ENCODE assay signal across 19 cellular contexts in the genomic region with DNA sequence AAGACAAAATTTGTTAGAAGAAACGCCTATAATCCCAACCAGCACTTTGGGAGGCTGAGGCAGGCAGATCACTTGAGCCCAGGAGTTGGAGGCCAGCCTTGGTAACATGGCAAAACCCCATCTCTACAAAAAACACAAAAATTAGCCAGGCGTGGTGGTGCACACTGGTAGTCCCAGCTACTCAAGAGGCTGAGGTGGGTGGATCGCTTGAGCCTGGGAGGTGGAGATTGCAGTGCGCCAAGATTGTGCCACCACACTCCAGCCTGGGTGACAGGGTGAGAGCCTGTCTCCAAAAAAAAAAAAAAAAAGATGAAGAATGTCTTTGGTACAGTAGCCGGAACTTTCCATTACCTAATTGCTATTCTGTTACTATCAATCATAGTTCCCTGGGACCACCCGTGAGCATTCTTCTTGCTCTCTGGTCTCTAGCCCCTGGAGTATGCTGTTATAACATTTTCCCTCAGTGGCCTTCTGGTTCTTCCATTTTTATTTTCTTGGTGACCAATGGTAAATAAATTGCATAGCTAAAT. TPM values are rescaled to one million over a fixed set of nuclear protein-coding genes. Genes with fewer than 3 reads are reported as not detected.
DNase-seq lines count a peak whose midpoint lies in the region; ATAC-seq and TF ChIP-seq lines count a peak whose summit lies in the region.
"Had no signal": no experiment of that assay in that cellular context is flagged by ENCODE, and none has a peak within 500 bp of the region (broad histone marks: within the 10 kb centered on the region; RNA-seq: fewer than 3 reads in every experiment).

No MANE protein-coding gene starts in this region.

- H3K79me2 ChIP-seq in Karpas-422 (ENCODE audit: low read length) = peaks cover 78% of the 10 kb centered on the region

- no peak overlapping the region for H3K4me3 ChIP-seq in Karpas-422 (ENCODE audit: low read length)

- no peak for ATAC-seq in activated CD8-positive, alpha-beta T cell treated with anti-CD3 and anti-CD28 coated beads for 36 hours
- no peak for ATAC-seq in activated CD8-positive, alpha-beta T cell treated with anti-CD3 and anti-CD28 coated beads, Interleukin-2, amount 10 ng/mL, durations not matched to agents 7 days and 5 days
- no peak for ATAC-seq in stimulated activated naive B cell treated with anti-CD40 and anti-IgM and Interleukin-4, amounts not matched to agents 10 μg/mL and 1 μg/mL and 100 μg/mL, for 72 hours (replicated peaks)
- ATAC-seq: PC-3 had no signal

- no peaks in the 10 kb centered on the region for H3K9me3 ChIP-seq in Karpas-422 (ENCODE audit: low read length)

- no peaks in the 10 kb centered on the region for H3K9me2 ChIP-seq in Karpas-422 (replicated peaks; ENCODE audit: insufficient read depth, low read length)

- H3K9me3 Mint-ChIP-seq in activated CD8-positive, alpha-beta T cell treated with anti-CD3 and anti-CD28 coated beads for 36 hours = no peaks in the 10 kb centered on the region
- H3K9me3 Mint-ChIP-seq in activated CD8-positive, alpha-beta T cell treated with anti-CD3 and anti-CD28 coated beads, Interleukin-2, amount 10 ng/mL, durations not matched to agents 7 days and 5 days (ENCODE audit: insufficient read depth) = no peaks in the 10 kb centered on the region
- H3K9me3 Mint-ChIP-seq in activated T-helper 2 cell treated with anti-CD3 and anti-CD28 coated beads, Interferon-gamma antibody, Interleukin-2, Interleukin-4, amounts not matched to agents 10 μg/mL and 5 μg/mL and 100 μg/mL, durations not matched to agents 14 hours and 24 hours and 36 hours = no peaks in the 10 kb centered on the region
- peaks cover 0 to 4% of the 10 kb centered on the region in 2 donors for H3K9me3 Mint-ChIP-seq in stimulated activated naive B cell treated with anti-CD40 and anti-IgM and Interleukin-4, amounts not matched to agents 10 μg/mL and 1 μg/mL and 100 μg/mL, for 72 hours
- H3K9me3 Mint-ChIP-seq: CD8-positive, alpha-beta memory T cell had no signal

- H3K36me3 ChIP-seq in Karpas-422 (ENCODE audit: insufficient read depth, low read length) = no peaks in the 10 kb centered on the region

- POLR2A ChIA-PET in activated CD8-positive, alpha-beta T cell treated with anti-CD3 and anti-CD28 coated beads for 36 hours (lab: Charles Lee) = interaction anchor here (0.7 to 1.9 kb wide), 7 partner anchors 11 to 776 kb away, joined by 3 to 6 read pairs (median 5); no protein-coding TSS in a partner anchor
- POLR2A ChIA-PET in activated CD8-positive, alpha-beta T cell treated with anti-CD3 and anti-CD28 coated beads, Interleukin-2, amount 10 ng/mL, durations not matched to agents 7 days and 5 days (lab: Charles Lee) = interaction anchor here (1.0 kb wide), 1 partner anchor 11 kb away, joined by 4 read pairs; no protein-coding TSS in a partner anchor

- no peak overlapping the region for H3K4me3 Mint-ChIP-seq in activated CD8-positive, alpha-beta T cell treated with anti-CD3 and anti-CD28 coated beads for 36 hours
- H3K4me3 Mint-ChIP-seq in activated CD8-positive, alpha-beta T cell treated with anti-CD3 and anti-CD28 coated beads, Interleukin-2, amount 10 ng/mL, durations not matched to agents 7 days and 5 days = no peak overlapping the region
- no peak overlapping the region for H3K4me3 Mint-ChIP-seq in activated T-helper 2 cell treated with anti-CD3 and anti-CD28 coated beads, Interferon-gamma antibody, Interleukin-2, Interleukin-4, amounts not matched to agents 10 μg/mL and 5 μg/mL and 100 μg/mL, durations not matched to agents 14 hours and 24 hours and 36 hours (ENCODE audit: low read depth)
- H3K4me3 Mint-ChIP-seq in stimulated activated naive B cell treated with anti-CD40 and anti-IgM and Interleukin-4, amounts not matched to agents 10 μg/mL and 1 μg/mL and 100 μg/mL, for 72 hours = no peak overlapping the region
- H3K4me3 Mint-ChIP-seq: CD8-positive, alpha-beta memory T cell had no signal

- H3K4me1 Mint-ChIP-seq in activated CD8-positive, alpha-beta T cell treated with anti-CD3 and anti-CD28 coated beads for 36 hours (ENCODE audit: low read depth) = peaks cover 61% of the 10 kb centered on the region
- peaks cover 42% of the 10 kb centered on the region for H3K4me1 Mint-ChIP-seq in activated CD8-positive, alpha-beta T cell treated with anti-CD3 and anti-CD28 coated beads, Interleukin-2, amount 10 ng/mL, durations not matched to agents 7 days and 5 days (ENCODE audit: low read depth)
- H3K4me1 Mint-ChIP-seq in activated T-helper 2 cell treated with anti-CD3 and anti-CD28 coated beads, Interferon-gamma antibody, Interleukin-2, Interleukin-4, amounts not matched to agents 10 μg/mL and 5 μg/mL and 100 μg/mL, durations not matched to agents 14 hours and 24 hours and 36 hours (ENCODE audit: low read depth) = peaks cover 58% of the 10 kb centered on the region
- peaks cover 34 to 57% of the 10 kb centered on the region in 2 donors for H3K4me1 Mint-ChIP-seq in stimulated activated naive B cell treated with anti-CD40 and anti-IgM and Interleukin-4, amounts not matched to agents 10 μg/mL and 1 μg/mL and 100 μg/mL, for 72 hours

- CTCF ChIA-PET in activated CD8-positive, alpha-beta T cell treated with anti-CD3 and anti-CD28 coated beads for 36 hours (lab: Charles Lee) = interaction anchor here (0.7 to 3.3 kb wide), 10 partner anchors 9 to 160 kb away, joined by 3 to 14 read pairs (median 4); a partner anchor contains a TSS
- CTCF ChIA-PET in activated CD8-positive, alpha-beta T cell treated with anti-CD3 and anti-CD28 coated beads, Interleukin-2, amount 10 ng/mL, durations not matched to agents 7 days and 5 days (lab: Charles Lee) = interaction anchor here (1.2 to 2.2 kb wide), 8 partner anchors 8 to 223 kb away, joined by 3 to 10 read pairs (median 4); no protein-coding TSS in a partner anchor

- TF ChIP-seq CTCF in activated CD8-positive, alpha-beta T cell treated with anti-CD3 and anti-CD28 coated beads for 36 hours (IDR thresholded peaks at IDR 0.05) = no peak

- H2AFZ ChIP-seq in Karpas-422 (ENCODE audit: low read length) = no peak overlapping the region

- no peaks in the 10 kb centered on the region for H3K27me3 ChIP-seq in Karpas-422 (ENCODE audit: low read length)

- H3K27me3 Mint-ChIP-seq in activated CD8-positive, alpha-beta T cell treated with anti-CD3 and anti-CD28 coated beads for 36 hours = no peaks in the 10 kb centered on the region
- H3K27me3 Mint-ChIP-seq in activated CD8-positive, alpha-beta T cell treated with anti-CD3 and anti-CD28 coated beads, Interleukin-2, amount 10 ng/mL, durations not matched to agents 7 days and 5 days (ENCODE audit: low read depth) = no peaks in the 10 kb centered on the region
- H3K27me3 Mint-ChIP-seq in activated T-helper 2 cell treated with anti-CD3 and anti-CD28 coated beads, Interferon-gamma antibody, Interleukin-2, Interleukin-4, amounts not matched to agents 10 μg/mL and 5 μg/mL and 100 μg/mL, durations not matched to agents 14 hours and 24 hours and 36 hours (ENCODE audit: low read depth) = no peaks in the 10 kb centered on the region
- no peaks in the 10 kb centered on the region for H3K27me3 Mint-ChIP-seq in stimulated activated naive B cell treated with anti-CD40 and anti-IgM and Interleukin-4, amounts not matched to agents 10 μg/mL and 1 μg/mL and 100 μg/mL, for 72 hours
- H3K27me3 Mint-ChIP-seq: CD8-positive, alpha-beta memory T cell had no signal

- intact Hi-C loops in activated CD8-positive, alpha-beta T cell treated with anti-CD3 and anti-CD28 coated beads for 36 hours (cut with micrococcal nuclease) = loop anchor here (5.0 kb wide), 1 partner anchor 81 kb away; no protein-coding TSS in a partner anchor
- intact Hi-C loops in activated T-helper 2 cell treated with anti-CD3 and anti-CD28 coated beads, Interferon-gamma antibody, Interleukin-2, Interleukin-4, amounts not matched to agents 10 μg/mL and 5 μg/mL and 100 μg/mL, durations not matched to agents 14 hours and 24 hours and 36 hours (cut with micrococcal nuclease) = no loop called here

- peak overlapping the region; percentile 37 for H3K4me2 ChIP-seq in Karpas-422 (ENCODE audit: low read depth, low read length, poor library complexity, severe bottlenecking)
- H3K4me2 ChIP-seq: KMS-11 had no signal

- peaks cover 39% of the 10 kb centered on the region for H3K4me1 ChIP-seq in Karpas-422 (ENCODE audit: low read length)

- H3K9ac ChIP-seq in Karpas-422 (ENCODE audit: low read length) = peak overlapping the region; percentile 5; the same call in 1 of the 2 replicates
- H3K9ac ChIP-seq: KMS-11 had no signal

- H3K36me3 Mint-ChIP-seq in activated CD8-positive, alpha-beta T cell treated with anti-CD3 and anti-CD28 coated beads for 36 hours (ENCODE audit: low read depth) = peaks cover 25% of the 10 kb centered on the region
- peaks cover 25% of the 10 kb centered on the region for H3K36me3 Mint-ChIP-seq in activated CD8-positive, alpha-beta T cell treated with anti-CD3 and anti-CD28 coated beads, Interleukin-2, amount 10 ng/mL, durations not matched to agents 7 days and 5 days (ENCODE audit: low read depth)
- peaks cover 36% of the 10 kb centered on the region for H3K36me3 Mint-ChIP-seq in activated T-helper 2 cell treated with anti-CD3 and anti-CD28 coated beads, Interferon-gamma antibody, Interleukin-2, Interleukin-4, amounts not matched to agents 10 μg/mL and 5 μg/mL and 100 μg/mL, durations not matched to agents 14 hours and 24 hours and 36 hours (ENCODE audit: low read depth)
- H3K36me3 Mint-ChIP-seq in stimulated activated naive B cell treated with anti-CD40 and anti-IgM and Interleukin-4, amounts not matched to agents 10 μg/mL and 1 μg/mL and 100 μg/mL, for 72 hours = peaks cover 26 to 28% of the 10 kb centered on the region in 2 donors

- no peaks in the 10 kb centered on the region for H4K20me1 ChIP-seq in Karpas-422 (ENCODE audit: insufficient read depth, low read depth, low read length)

- H3K27ac ChIP-seq in Karpas-422 (ENCODE audit: low read length) = no peak overlapping the region; the same call in 1 of the 2 replicates
- H3K27ac ChIP-seq: KMS-11, RWPE1 had no signal

- no peak for DNase-seq in activated CD8-positive, alpha-beta T cell treated with anti-CD3 and anti-CD28 coated beads for 36 hours
- no peak for DNase-seq in activated CD8-positive, alpha-beta T cell treated with anti-CD3 and anti-CD28 coated beads, Interleukin-2, amount 10 ng/mL, durations not matched to agents 7 days and 5 days
- DNase-seq in Karpas-422 (no peak), CD1c-positive myeloid dendritic cell (ENCODE audit: extremely low spot score) (no peak), NCI-H1105 (lab: John Stamatoyannopoulos, UW) (no peak), HT-29 (ENCODE audit: low spot score) (no peak)
- DNase-seq in activated T-helper 2 cell treated with anti-CD3 and anti-CD28 coated beads, Interferon-gamma antibody, Interleukin-2, Interleukin-4, amounts not matched to agents 10 μg/mL and 5 μg/mL and 100 μg/mL, durations not matched to agents 14 hours and 24 hours and 36 hours (ENCODE audit: low spot score) = no peak
- DNase-seq in stimulated activated naive B cell treated with anti-CD40 and anti-IgM and Interleukin-4, amounts not matched to agents 10 μg/mL and 1 μg/mL and 100 μg/mL, for 72 hours = no peak
- DNase-seq: CD8-positive, alpha-beta memory T cell; DMS79 treated with DMSO at 0.1 percent for 48 hours; H7; NCI-H1417 treated with DMSO at 0.1 percent for 48 hours; NCI-H187 treated with DMSO at 0.1 percent for 48 hours; NCI-H345; NCI-H524 treated with DMSO at 0.1 percent for 48 hours; PC-3; SIG-M5 had no signal

- H3K27ac Mint-ChIP-seq in activated CD8-positive, alpha-beta T cell treated with anti-CD3 and anti-CD28 coated beads for 36 hours = peak overlapping the region; percentile 15
- no peak overlapping the region for H3K27ac Mint-ChIP-seq in activated CD8-positive, alpha-beta T cell treated with anti-CD3 and anti-CD28 coated beads, Interleukin-2, amount 10 ng/mL, durations not matched to agents 7 days and 5 days
- H3K27ac Mint-ChIP-seq in activated T-helper 2 cell treated with anti-CD3 and anti-CD28 coated beads, Interferon-gamma antibody, Interleukin-2, Interleukin-4, amounts not matched to agents 10 μg/mL and 5 μg/mL and 100 μg/mL, durations not matched to agents 14 hours and 24 hours and 36 hours = peak overlapping the region; percentile 30
- peak overlapping the region; percentile 77 for H3K27ac Mint-ChIP-seq in stimulated activated naive B cell treated with anti-CD40 and anti-IgM and Interleukin-4, amounts not matched to agents 10 μg/mL and 1 μg/mL and 100 μg/mL, for 72 hours
- H3K27ac Mint-ChIP-seq: CD8-positive, alpha-beta memory T cell had no signal

RNA-seq across cellular contexts. Expression of a gene that starts 43.4 kb away (rescaled TPM):
- 100 to 1,000 TPM; 108 to 111 TPM for total RNA-seq in activated CD8-positive, alpha-beta T cell treated with anti-CD3 and anti-CD28 coated beads for 36 hours
- 100 to 1,000 TPM; 120 to 127 TPM for total RNA-seq in activated CD8-positive, alpha-beta T cell treated with anti-CD3 and anti-CD28 coated beads, Interleukin-2, amount 10 ng/mL, durations not matched to agents 7 days and 5 days
- 20.2 and 21.7 TPM in 2 replicates for total RNA-seq in Karpas-422 (2014; rRNA removed; shearing (Covaris generic); ENCODE audit: low replicate concordance)
- 125 and 128 TPM in 2 replicates for total RNA-seq in activated T-helper 2 cell treated with anti-CD3 and anti-CD28 coated beads, Interferon-gamma antibody, Interleukin-2, Interleukin-4, amounts not matched to agents 10 μg/mL and 5 μg/mL and 100 μg/mL, durations not matched to agents 14 hours and 24 hours and 36 hours
- 21.5 and 23.9 TPM in 2 replicates for total RNA-seq in HT-29 (2014; rRNA removed; shearing (Covaris generic))

RNA-seq across cellular contexts. Expression of a gene that starts 54.1 kb away (rescaled TPM):
- 1 to 10 TPM; 1.1 to 1.7 TPM for total RNA-seq in activated CD8-positive, alpha-beta T cell treated with anti-CD3 and anti-CD28 coated beads for 36 hours
- under 1 TPM; 0.47 to 0.66 TPM for total RNA-seq in activated CD8-positive, alpha-beta T cell treated with anti-CD3 and anti-CD28 coated beads, Interleukin-2, amount 10 ng/mL, durations not matched to agents 7 days and 5 days
- total RNA-seq in Karpas-422 (2014; rRNA removed; shearing (Covaris generic); ENCODE audit: low replicate concordance) = 3.6 and 3.7 TPM in 2 replicates
- total RNA-seq in activated T-helper 2 cell treated with anti-CD3 and anti-CD28 coated beads, Interferon-gamma antibody, Interleukin-2, Interleukin-4, amounts not matched to agents 10 μg/mL and 5 μg/mL and 100 μg/mL, durations not matched to agents 14 hours and 24 hours and 36 hours = 3.7 and 3.9 TPM in 2 replicates
- 2.1 and 2.6 TPM in 2 replicates for total RNA-seq in HT-29 (2014; rRNA removed; shearing (Covaris generic))
